In the genomic region with DNA sequence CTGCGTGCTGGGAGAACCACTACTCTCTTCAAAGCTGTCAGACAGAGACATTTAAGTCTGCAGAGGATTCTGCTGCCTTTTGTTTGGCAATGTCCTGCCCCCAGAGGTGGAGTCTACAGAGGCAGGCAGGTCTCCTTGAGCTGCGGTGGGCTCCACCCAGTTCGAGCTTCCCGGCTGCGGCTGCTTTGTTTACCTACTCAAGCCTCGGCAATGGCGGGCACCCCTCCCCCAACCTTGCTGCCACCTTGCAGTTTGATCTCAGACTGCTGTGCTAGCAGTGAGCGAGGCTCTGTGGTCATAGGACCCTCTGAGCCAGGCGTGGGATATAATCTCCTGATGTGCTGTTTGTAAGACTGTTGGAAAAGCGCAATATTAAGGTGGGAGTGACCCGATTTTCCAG, we compare ENCODE assay signal across 2 cellular contexts. TPM values are rescaled to one million over a fixed set of nuclear protein-coding genes. Genes with fewer than 3 reads are reported as not detected.
"Had no signal": no experiment of that assay in that cellular context is flagged by ENCODE, and none has a peak within 500 bp of the region (broad histone marks: within the 10 kb centered on the region; RNA-seq: fewer than 3 reads in every experiment).

No MANE protein-coding gene starts in this region.

RNA-seq across cellular contexts. Expression of gene GNA14, which starts 39.6 kb away (rescaled TPM):
- total RNA-seq: HFFc6, HT1080 had no signal
